ENCODE assay signal across 10 cellular contexts in the genomic region with DNA sequence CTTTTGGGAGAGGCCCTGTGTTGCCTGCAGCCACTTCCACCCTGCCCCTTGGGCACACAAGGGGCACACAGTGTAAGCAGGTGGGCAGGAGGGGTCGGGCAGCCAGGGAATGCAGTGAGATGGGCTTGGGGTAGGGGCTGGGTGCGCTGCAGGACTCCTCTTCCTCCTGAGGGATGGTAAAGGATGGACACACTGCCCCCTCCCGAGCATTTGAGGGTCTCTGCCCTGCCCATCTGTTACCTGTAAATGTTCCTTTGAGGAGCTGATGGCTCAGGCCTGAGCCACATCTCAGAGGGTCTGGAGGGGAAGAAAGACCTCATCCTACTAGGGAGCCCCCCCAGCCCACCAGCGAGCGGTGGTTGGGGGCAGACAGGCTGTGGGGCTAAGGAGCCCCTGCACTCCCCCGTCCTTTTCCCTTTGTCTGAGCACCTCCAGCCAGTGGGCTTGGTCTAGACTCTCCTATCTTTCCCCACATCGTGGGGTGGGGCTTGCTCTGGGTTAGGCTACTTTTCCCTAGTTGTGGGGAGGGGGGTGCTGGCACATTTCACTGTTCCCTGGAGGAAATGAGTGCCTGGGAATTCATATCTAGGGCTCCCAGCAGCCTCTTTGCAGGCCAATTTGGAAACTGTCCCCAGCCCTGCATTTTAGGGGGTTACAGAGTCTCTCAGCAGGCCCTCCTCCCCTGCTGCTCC. TPM values are rescaled to one million over a fixed set of nuclear protein-coding genes. Genes with fewer than 3 reads are reported as not detected.
A peak's percentile ranks its signal among the peaks of the same experiment; 100 is the strongest.
DNase-seq lines count a peak whose midpoint lies in the region; ATAC-seq and TF ChIP-seq lines count a peak whose summit lies in the region.
"Had no signal": no experiment of that assay in that cellular context is flagged by ENCODE, and none has a peak within 500 bp of the region (broad histone marks: within the 10 kb centered on the region; RNA-seq: fewer than 3 reads in every experiment).

No MANE protein-coding gene starts in this region.

- H3K4me3 Mint-ChIP-seq in activated naive CD4-positive, alpha-beta T cell treated with anti-CD3 and anti-CD28 coated beads, Interleukin-2, amount 10 ng/mL, durations not matched to agents 7 days and 5 days = peak overlapping the region; percentile 88
- H3K4me3 Mint-ChIP-seq in type B pancreatic cell = peak overlapping the region; percentile 91

- CTCF ChIA-PET in activated naive CD4-positive, alpha-beta T cell treated with anti-CD3 and anti-CD28 coated beads, Interleukin-2, amount 10 ng/mL, durations not matched to agents 7 days and 5 days (lab: Charles Lee) = interaction anchor here (1.1 to 4.0 kb wide), 5 partner anchors 12 to 94 kb away, joined by 3 to 27 read pairs (median 5); no protein-coding TSS in a partner anchor

- WGBS in right lobe of liver (ENCODE audit: insufficient coverage, low coverage, low lambda C conversion rate, missing lambda C conversion rate) = 54% methylated on average over 6 of the region's 7 CpGs

- peak overlapping the region; percentile 45 to 100 (median 72) for H3K4me3 ChIP-seq in right lobe of liver

- H3K27ac Mint-ChIP-seq in activated naive CD4-positive, alpha-beta T cell treated with anti-CD3 and anti-CD28 coated beads, Interleukin-2, amount 10 ng/mL, durations not matched to agents 7 days and 5 days = peak overlapping the region; percentile 90
- peak overlapping the region; percentile 95 to 97 for H3K27ac Mint-ChIP-seq in activated naive CD4-positive, alpha-beta T cell treated with anti-CD3 and anti-CD28 coated beads, Interleukin-2, amount 50 U/mL, for 72 hours
- H3K27ac Mint-ChIP-seq in type B pancreatic cell = peak overlapping the region; percentile 70

- H3K36me3 ChIP-seq in right lobe of liver = peaks cover 5 to 56% (median 16%) of the 10 kb centered on the region in 4 donors

- TF ChIP-seq POLR2A in right lobe of liver (IDR thresholded peaks at IDR 0.05) = no peak

- peaks cover 0 to 21% (median 7%) of the 10 kb centered on the region in 4 donors for H3K4me1 ChIP-seq in right lobe of liver

- H3K27ac ChIP-seq in right lobe of liver = peak overlapping the region; percentile 94 to 95 (median 94)

- no peak for TF ChIP-seq CTCF in right lobe of liver (IDR thresholded peaks at IDR 0.05)
- TF ChIP-seq CTCF in type B pancreatic cell (conservative IDR thresholded peaks at IDR 0.05) = no peak
- no peak for TF ChIP-seq CTCF in omental fat pad (IDR thresholded peaks at IDR 0.05)

- intact Hi-C loops in right lobe of liver (cut with DNase I) = loop anchor here in 1 of 2 donors (10.0 kb wide), 1 partner anchor 644 kb away; the partner anchor contains the start of gene IFITM10

- peaks cover 18% of the 10 kb centered on the region for H3K36me3 Mint-ChIP-seq in activated naive CD4-positive, alpha-beta T cell treated with anti-CD3 and anti-CD28 coated beads, Interleukin-2, amount 10 ng/mL, durations not matched to agents 7 days and 5 days
- H3K36me3 Mint-ChIP-seq in activated naive CD4-positive, alpha-beta T cell treated with anti-CD3 and anti-CD28 coated beads, Interleukin-2, amount 50 U/mL, for 72 hours = peaks cover 0 to 13% of the 10 kb centered on the region in 2 donors
- peaks cover 3% of the 10 kb centered on the region for H3K36me3 Mint-ChIP-seq in type B pancreatic cell

- H3K27me3 Mint-ChIP-seq in activated naive CD4-positive, alpha-beta T cell treated with anti-CD3 and anti-CD28 coated beads, Interleukin-2, amount 10 ng/mL, durations not matched to agents 7 days and 5 days = peaks cover 7% of the 10 kb centered on the region
- H3K27me3 Mint-ChIP-seq in type B pancreatic cell = no peaks in the 10 kb centered on the region

- no peaks in the 10 kb centered on the region for H3K9me3 ChIP-seq in right lobe of liver

- no peaks in the 10 kb centered on the region for H3K27me3 ChIP-seq in right lobe of liver

- no peak for DNase-seq in activated naive CD4-positive, alpha-beta T cell treated with anti-CD3 and anti-CD28 coated beads, Interleukin-2, amount 10 ng/mL, durations not matched to agents 7 days and 5 days
- DNase-seq in activated naive CD4-positive, alpha-beta T cell (lab: John Stamatoyannopoulos, UW) = no peak
- DNase-seq in activated naive CD4-positive, alpha-beta T cell treated with anti-CD3 and anti-CD28 coated beads, Interleukin-2, amount 50 U/mL, for 72 hours (ENCODE audit: low spot score in 2 of 2) = no peak
- DNase-seq in right lobe of liver (no peak), type B pancreatic cell (ENCODE audit: extremely low spot score, unreplicated experiment) (no peak), activated gamma-delta T cell (lab: John Stamatoyannopoulos, UW) (no peak), HPDE6-E6E7 (ENCODE audit: extremely low spot score) (no peak), omental fat pad (ENCODE audit: low spot score) (no peak)
- DNase-seq: NCI-H1092 treated with DMSO at 0.1 percent for 48 hours had no signal

- ATAC-seq in activated naive CD4-positive, alpha-beta T cell treated with anti-CD3 and anti-CD28 coated beads, Interleukin-2, amount 50 U/mL, for 72 hours = no peak
- ATAC-seq in right lobe of liver (no peak), omental fat pad (ENCODE audit: low FRiP score) (no peak)

- H3K4me1 Mint-ChIP-seq in activated naive CD4-positive, alpha-beta T cell treated with anti-CD3 and anti-CD28 coated beads, Interleukin-2, amount 10 ng/mL, durations not matched to agents 7 days and 5 days = peaks cover 14% of the 10 kb centered on the region
- peaks cover 4% of the 10 kb centered on the region for H3K4me1 Mint-ChIP-seq in type B pancreatic cell (ENCODE audit: unreplicated experiment)

- H3K9me3 Mint-ChIP-seq in activated naive CD4-positive, alpha-beta T cell treated with anti-CD3 and anti-CD28 coated beads, Interleukin-2, amount 10 ng/mL, durations not matched to agents 7 days and 5 days = no peaks in the 10 kb centered on the region
- no peaks in the 10 kb centered on the region for H3K9me3 Mint-ChIP-seq in activated naive CD4-positive, alpha-beta T cell treated with anti-CD3 and anti-CD28 coated beads, Interleukin-2, amount 50 U/mL, for 72 hours
- H3K9me3 Mint-ChIP-seq in type B pancreatic cell = no peaks in the 10 kb centered on the region

RNA-seq across cellular contexts. Expression of gene TSSC4, which starts 1.7 kb away (rescaled TPM):
- total RNA-seq in activated naive CD4-positive, alpha-beta T cell treated with anti-CD3 and anti-CD28 coated beads, Interleukin-2, amount 50 U/mL, for 72 hours = 10 to 100 TPM; 31.8 to 38.7 TPM
- total RNA-seq in right lobe of liver (10 to 100 TPM; 17.6 to 27.0 (median 19.5) TPM), type B pancreatic cell (ENCODE audit: low replicate concordance) (59.0 and 59.7 TPM in 2 replicates), omental fat pad (10 to 100 TPM; 29.9 to 59.7 (median 33.5) TPM)

RNA-seq across cellular contexts. Expression of gene CD81, which starts 21.7 kb away (rescaled TPM):
- total RNA-seq in activated naive CD4-positive, alpha-beta T cell treated with anti-CD3 and anti-CD28 coated beads, Interleukin-2, amount 50 U/mL, for 72 hours = 100 to 1,000 TPM; 107 to 142 TPM
- 100 to 1,000 TPM; 433 to 721 (median 528) TPM for total RNA-seq in right lobe of liver
- total RNA-seq in type B pancreatic cell (ENCODE audit: low replicate concordance) = 350 and 438 TPM in 2 replicates
- total RNA-seq in omental fat pad = 100 to 1,000 TPM; 540 to 765 (median 577) TPM

RNA-seq across cellular contexts. Expression of gene TRPM5, which starts 45.5 kb away (rescaled TPM):
- total RNA-seq in activated naive CD4-positive, alpha-beta T cell treated with anti-CD3 and anti-CD28 coated beads, Interleukin-2, amount 50 U/mL, for 72 hours = not detected
- total RNA-seq in right lobe of liver = not detected
- total RNA-seq in type B pancreatic cell (ENCODE audit: low replicate concordance) = 0.21 and 0.46 TPM in 2 replicates
- total RNA-seq in omental fat pad = under 1 TPM in 1 of 4 donors, not detected in 3; 0.63 TPM
- total RNA-seq: subcutaneous adipose tissue had no signal

RNA-seq across cellular contexts. Expression of gene KCNQ1, which starts 46.0 kb away (rescaled TPM):
- 10 to 100 TPM; 12.2 to 19.3 TPM for total RNA-seq in activated naive CD4-positive, alpha-beta T cell treated with anti-CD3 and anti-CD28 coated beads, Interleukin-2, amount 50 U/mL, for 72 hours
- total RNA-seq in right lobe of liver (1 to 10 TPM in 4 of 6 experiments, under 1 TPM in 2; 0.61 to 2.4 (median 1.8) TPM), type B pancreatic cell (ENCODE audit: low replicate concordance) (3.7 and 4.8 TPM in 2 replicates), omental fat pad (1 to 10 TPM; 4.5 to 5.9 (median 5.2) TPM)
